1 cellular context compared by ENCODE assay signal in genomic region chr9:83151627-83152137, GRCh38.
TF ChIP-seq lines count a peak whose summit lies in the region.

No MANE protein-coding gene starts in this region.

TF ChIP-seq in GM23338, 12 proteins besides CTCF, POLR2A, EP300 and RAD21 (continued from another document):
- TF ChIP-seq ZNF462 (CRISPR knock-in tag; IDR thresholded peaks at IDR 0.05) = no peak
- no peak for TF ChIP-seq ZNF331 (CRISPR knock-in tag; IDR thresholded peaks at IDR 0.05; ENCODE audit: low read depth)
TF ChIP-seq in GM23338: peak in this region for 0.
